1 cellular context compared by ENCODE assay signal in genomic region chr18:33123852-33124251, GRCh38.
TF ChIP-seq lines count a peak whose summit lies in the region.

No MANE protein-coding gene starts in this region.

TF ChIP-seq in HEK293, 187 proteins besides CTCF, POLR2A, EP300 and RAD21:
- TF ChIP-seq ZNF280C (tag by site-specific recombination; IDR thresholded peaks at IDR 0.05) (no peak), ZNF2 (tag by site-specific recombination; IDR thresholded peaks at IDR 0.05) (peak; percentile 81; the same call in 1 of the 2 replicates), ZBTB11 (tag by site-specific recombination; conservative IDR thresholded peaks at IDR 0.05; ENCODE audit: low read depth) (no peak), TRIM28 (IDR thresholded peaks at IDR 0.05; ENCODE audit: borderline replicate concordance, low read length) (peak; percentile 98), ZNF623 (tag by site-specific recombination; IDR thresholded peaks at IDR 0.05) (no peak), ZNF768 (tag by site-specific recombination; IDR thresholded peaks at IDR 0.05) (no peak), ZBTB1 (tag by site-specific recombination; IDR thresholded peaks at IDR 0.05) (no peak), KLF7 (tag by site-specific recombination; IDR thresholded peaks at IDR 0.05; ENCODE audit: borderline replicate concordance) (no peak), HOXD13 (CRISPR knock-in tag; IDR thresholded peaks at IDR 0.05; ENCODE audit: borderline replicate concordance) (no peak), ZNF701 (tag by site-specific recombination; IDR thresholded peaks at IDR 0.05) (no peak), ZNF639 (tag by site-specific recombination; IDR thresholded peaks at IDR 0.05) (no peak), ZNF488 (tag by site-specific recombination; IDR thresholded peaks at IDR 0.05) (no peak), ZNF514 (tag by site-specific recombination; IDR thresholded peaks at IDR 0.05) (no peak), ZNF350 (tag by site-specific recombination; IDR thresholded peaks at IDR 0.05) (no peak), ZNF544 (tag by site-specific recombination; IDR thresholded peaks at IDR 0.05) (no peak), ZNF830 (tag by site-specific recombination; IDR thresholded peaks at IDR 0.05; ENCODE audit: low read depth) (no peak), TCF7L2 (IDR thresholded peaks at IDR 0.05; ENCODE audit: borderline replicate concordance, low read depth, low read length) (0 out of 2 replicates have a peak, but pooled peaks have one; percentile 18), FEZF1 (tag by site-specific recombination; IDR thresholded peaks at IDR 0.05) (peak; percentile 43; the same call in 1 of the 2 replicates), ZNF843 (tag by site-specific recombination; IDR thresholded peaks at IDR 0.05) (0 out of 2 replicates have a peak, but pooled peaks have one; percentile 43), ZNF610 (tag by site-specific recombination; IDR thresholded peaks at IDR 0.05; ENCODE audit: borderline replicate concordance) (peak; percentile 40; the same call in 1 of the 2 replicates), MZF1 (tag by site-specific recombination; IDR thresholded peaks at IDR 0.05; ENCODE audit: borderline replicate concordance) (no peak), ZSCAN5A (tag by site-specific recombination; IDR thresholded peaks at IDR 0.05) (no peak), ZNF169 (tag by site-specific recombination; IDR thresholded peaks at IDR 0.05) (no peak), ZNF777 (tag by site-specific recombination; IDR thresholded peaks at IDR 0.05; ENCODE audit: borderline replicate concordance) (no peak), ZNF398 (tag by site-specific recombination; IDR thresholded peaks at IDR 0.05) (no peak), ZNF473 (tag by site-specific recombination; IDR thresholded peaks at IDR 0.05) (no peak)
TF ChIP-seq in HEK293: peak in this region for 6.
